ENCODE assay signal across 23 cellular contexts in the genomic region with DNA sequence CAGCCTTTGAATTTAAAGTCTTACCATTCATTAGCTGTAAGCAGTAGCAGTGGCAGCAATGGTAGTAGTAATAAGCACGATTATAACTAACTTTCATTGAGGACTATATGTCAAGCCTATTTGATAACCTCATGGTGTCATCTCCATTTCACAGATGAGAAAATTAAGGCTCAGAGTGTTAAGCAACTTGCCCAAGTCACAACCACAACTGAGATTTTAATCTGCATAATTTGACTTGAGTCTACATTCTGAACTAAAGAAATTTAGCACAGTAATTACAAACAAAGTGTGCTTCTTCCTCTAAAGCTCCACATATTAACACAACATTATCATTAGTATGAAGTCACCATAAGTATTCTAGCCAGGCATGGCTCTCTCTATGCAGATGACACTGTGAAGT.
DNase-seq lines count a peak whose midpoint lies in the region; ATAC-seq, FAIRE-seq and TF ChIP-seq lines count a peak whose summit lies in the region.
"Had no signal": no experiment of that assay in that cellular context is flagged by ENCODE, and none has a peak within 500 bp of the region (broad histone marks: within the 10 kb centered on the region; RNA-seq: fewer than 3 reads in every experiment).

No MANE protein-coding gene starts in this region.

- ATAC-seq in K562, result no peak
- ATAC-seq: CD8-positive, alpha-beta T cell; GM12878 had no signal

- no peak overlapping the region for H3K4me2 ChIP-seq in K562 (ENCODE audit: insufficient read depth, low read length)
- no peak overlapping the region for H3K4me2 ChIP-seq in keratinocyte (ENCODE audit: control insufficient read depth, extremely low read depth, insufficient read depth, low read depth, low read length)
- H3K4me2 ChIP-seq: BLaER1 treated with 17β-estradiol and CSF1 and Interleukin-3, amounts not matched to agents 10 nM and 100 nM had no signal

- TF ChIP-seq CTCF in K562 (IDR thresholded peaks at IDR 0.05 in 2 of 3, conservative IDR thresholded peaks at IDR 0.05 in 1 of 3; ENCODE audit: insufficient read depth in 2 of 3, low read depth in 1 of 3, low read length in 3 of 3), result no peak
- TF ChIP-seq CTCF in keratinocyte (optimal IDR thresholded peaks at IDR 0.05 in 1 of 3, IDR thresholded peaks at IDR 0.05 in 1 of 3, conservative IDR thresholded peaks at IDR 0.05 in 1 of 3; ENCODE audit: extremely low read depth in 1 of 3, insufficient read depth in 2 of 3, low read length in 3 of 3), result no peak

- H3K9ac ChIP-seq in K562 (ENCODE audit: insufficient read depth in 1 of 2, low read depth in 2 of 2, low read length in 2 of 2), result no peak overlapping the region
- H3K9ac ChIP-seq in keratinocyte (ENCODE audit: control insufficient read depth, extremely low read depth, insufficient read depth, low read length), result no peak overlapping the region
- H3K9ac ChIP-seq: BLaER1 treated with 17β-estradiol and CSF1 and Interleukin-3, amounts not matched to agents 10 nM and 100 nM had no signal

- POLR2A ChIA-PET in K562 (lab: Yijun Ruan, JAX), result interaction anchor here (1.2 kb wide), 1 partner anchor 11 kb away, joined by 3 read pairs; no protein-coding TSS in a partner anchor

- TF ChIP-seq RAD21 in K562 (CRISPR knock-in tag; conservative IDR thresholded peaks at IDR 0.05 in 1 of 2, IDR thresholded peaks at IDR 0.05 in 1 of 2), result no peak

- TF ChIP-seq POLR2A in H54 (IDR thresholded peaks at IDR 0.05; ENCODE audit: low read depth, low read length) (no peak), K562 (conservative IDR thresholded peaks at IDR 0.05) (no peak)

- H3K36me3 ChIP-seq in K562 (ENCODE audit: control insufficient read depth, insufficient read depth, low read length), result peaks cover 28% of the 10 kb centered on the region
- H3K36me3 ChIP-seq in keratinocyte (ENCODE audit: control insufficient read depth in 2 of 2, extremely low read depth in 1 of 2, insufficient read depth in 2 of 2, low read length in 2 of 2), result peaks cover 0 to 4% of the 10 kb centered on the region in 2 experiments

- H3K4me3 ChIP-seq in K562, result no peak overlapping the region
- H3K4me3 ChIP-seq in keratinocyte (ENCODE audit: control insufficient read depth in 2 of 3, extremely low read depth in 1 of 3, insufficient read depth in 2 of 3, low read depth in 1 of 3, low read length in 3 of 3), result no peak overlapping the region
- H3K4me3 ChIP-seq: BLaER1 treated with 17β-estradiol and CSF1 and Interleukin-3, amounts not matched to agents 10 nM and 100 nM; GM12878 had no signal

- CTCF ChIA-PET in K562 (lab: Yijun Ruan, JAX; ENCODE audit: low intra/inter-chr PET ratio), result no interaction called here

- FAIRE-seq in H54 (lab: Jason Lieb, UNC) (peak; percentile 6), K562 (lab: Jason Lieb, UNC) (no peak), keratinocyte (lab: Jason Lieb, UNC) (peak; percentile 36)
- FAIRE-seq: A204.1, D721Med, GM12878, GM12892, GM18507 had no signal

- peaks cover 0 to 6% of the 10 kb centered on the region in 2 experiments; a peak in 1 of 5 replicates for H3K4me1 ChIP-seq in K562 (replicated peaks in 1 of 2; ENCODE audit: control insufficient read depth in 2 of 2, insufficient read depth in 2 of 2, low read length in 2 of 2)
- peaks cover 30% of the 10 kb centered on the region for H3K4me1 ChIP-seq in keratinocyte (ENCODE audit: control insufficient read depth, extremely low read depth, insufficient read depth, low read length)
- H3K4me1 ChIP-seq: BLaER1 treated with 17β-estradiol and CSF1 and Interleukin-3, amounts not matched to agents 10 nM and 100 nM; Caco-2 had no signal

- H3K27ac ChIP-seq in K562 (ENCODE audit: extremely low read depth, low read depth, low read length) (no peak overlapping the region), epithelial cell of prostate (peak overlapping the region; percentile 10), keratinocyte (ENCODE audit: control insufficient read depth, insufficient read depth, low read length) (no peak overlapping the region)
- H3K27ac ChIP-seq: BLaER1 treated with 17β-estradiol and CSF1 and Interleukin-3, amounts not matched to agents 10 nM and 100 nM; C4-2B had no signal

- in situ Hi-C loops in K562 (cut with MboI), result no loop called here

- H3K27me3 ChIP-seq in K562 (ENCODE audit: control insufficient read depth in 2 of 2, insufficient read depth in 2 of 2, low read length in 2 of 2) (no peaks in the 10 kb centered on the region), keratinocyte (ENCODE audit: control insufficient read depth, extremely low read depth, insufficient read depth, low read length) (no peaks in the 10 kb centered on the region)
- H3K27me3 ChIP-seq: BLaER1 treated with 17β-estradiol and CSF1 and Interleukin-3, amounts not matched to agents 10 nM and 100 nM had no signal

- 72% methylated on average over 1 of the region's 1 CpG for WGBS in K562 (ENCODE audit: insufficient coverage, low coverage, missing lambda C conversion rate)

- H3K9me3 ChIP-seq in K562 (replicated peaks; ENCODE audit: control insufficient read depth, insufficient read depth, low read depth, low read length) (no peaks in the 10 kb centered on the region), keratinocyte (ENCODE audit: control insufficient read depth, low read depth, low read length) (no peaks in the 10 kb centered on the region)
- H3K9me3 ChIP-seq: BLaER1 treated with 17β-estradiol and CSF1 and Interleukin-3, amounts not matched to agents 10 nM and 100 nM; Caco-2 had no signal

- no peaks in the 10 kb centered on the region for H4K20me1 ChIP-seq in K562 (replicated peaks; ENCODE audit: control insufficient read depth, insufficient read depth, low read length)
- H4K20me1 ChIP-seq in keratinocyte (ENCODE audit: control insufficient read depth, extremely low read depth, insufficient read depth, low read length), result no peaks in the 10 kb centered on the region
- H4K20me1 ChIP-seq: BLaER1 treated with 17β-estradiol and CSF1 and Interleukin-3, amounts not matched to agents 10 nM and 100 nM had no signal

- no TSS peak for BruUV-seq in K562 (replicated peaks; lab: Mats Ljungman, UMichigan)

- H3K79me2 ChIP-seq in K562 (ENCODE audit: control insufficient read depth, insufficient read depth, low read length), result no peaks in the 10 kb centered on the region
- no peaks in the 10 kb centered on the region for H3K79me2 ChIP-seq in keratinocyte (ENCODE audit: control insufficient read depth, insufficient read depth, low read length)

- H2AFZ ChIP-seq in K562 (ENCODE audit: low read depth, low read length), result no peak overlapping the region
- no peak overlapping the region for H2AFZ ChIP-seq in keratinocyte (ENCODE audit: control insufficient read depth, low read length)

- DNase-seq in H54 (ENCODE audit: insufficient read length, low spot score) (no peak), K562 (ENCODE audit: extremely low read depth in 1 of 4, low spot score in 3 of 4) (no peak), epithelial cell of prostate (ENCODE audit: low read depth, low spot score) (no peak), keratinocyte (ENCODE audit: low read depth, low spot score) (no peak), Ammon's horn (ENCODE audit: low spot score) (no peak), NCI-H2107 (lab: John Stamatoyannopoulos, UW) (no peak)
- DNase-seq in stimulated activated CD8-positive, alpha-beta memory T cell treated with anti-CD3 and anti-CD28 coated beads, Interleukin-4, amount 100 ng/mL, for 48 hours, result no peak
- DNase-seq: 8988T; ACHN; Caco-2; Calu3; CD4-positive, alpha-beta T cell; CD8-positive, alpha-beta T cell; DND-41; EL; GDM1 had no signal

- TF ChIP-seq EP300 in K562 (IDR thresholded peaks at IDR 0.05; ENCODE audit: low read length), result no peak

- intact Hi-C loops in K562 (cut with micrococcal nuclease), result no loop called here

- dilution Hi-C loops in keratinocyte (cut with MboI; ENCODE audit: extremely low pct_ligation_motif_present, low sequenced_read_pairs), result no loop called here

- H3K9me1 ChIP-seq in K562 (ENCODE audit: control insufficient read depth, insufficient read depth, low read length) (no peaks in the 10 kb centered on the region), keratinocyte (ENCODE audit: control insufficient read depth, extremely low read depth, insufficient read depth, low read length) (no peaks in the 10 kb centered on the region)

TF ChIP-seq in K562, 482 proteins besides CTCF, POLR2A, EP300 and RAD21:
- no peak for TF ChIP-seq ZNF79 (CRISPR knock-in tag; IDR thresholded peaks at IDR 0.05; ENCODE audit: low read depth)
- TF ChIP-seq RBM25 (IDR thresholded peaks at IDR 0.05; ENCODE audit: low read depth, low read length, severe bottlenecking), result peak; percentile 68
TF ChIP-seq in K562: peak in this region for 1.
